In the genomic region with DNA sequence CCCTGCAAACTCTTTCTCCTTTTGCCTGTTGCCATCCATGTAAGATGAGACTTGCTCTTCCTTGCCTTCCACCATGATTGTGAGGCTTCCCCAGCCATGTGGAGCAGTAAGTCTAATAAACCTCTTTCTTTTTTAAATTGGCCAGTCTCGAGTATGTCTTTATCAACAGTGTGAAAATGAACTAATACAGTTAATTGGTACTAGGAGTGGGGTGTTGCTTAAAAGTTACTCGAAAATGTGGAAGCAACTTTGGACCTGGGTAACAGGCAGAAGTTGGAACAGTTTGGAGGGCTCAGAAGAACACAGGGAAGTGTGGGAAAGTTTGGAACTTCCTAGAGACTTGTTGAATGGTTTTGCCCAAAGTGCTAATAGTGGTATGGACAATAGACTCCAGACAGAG, we compare ENCODE assay signal across 38 cellular contexts.
"Had no signal": no experiment of that assay in that cellular context is flagged by ENCODE, and none has a peak within 500 bp of the region (broad histone marks: within the 10 kb centered on the region; RNA-seq: fewer than 3 reads in every experiment).

No MANE protein-coding gene starts in this region.

- H3K4me3 Mint-ChIP-seq: activated naive CD4-positive, alpha-beta T cell treated with anti-CD3 and anti-CD28 coated beads for 36 hours; activated naive CD4-positive, alpha-beta T cell treated with anti-CD3 and anti-CD28 coated beads, Interleukin-2, amount 10 ng/mL, durations not matched to agents 7 days and 5 days; activated naive CD4-positive, alpha-beta T cell treated with anti-CD3 and anti-CD28 coated beads, Interleukin-2, amount 50 U/mL, for 24 hours; activated naive CD8-positive, alpha-beta T cell; activated naive CD8-positive, alpha-beta T cell treated with anti-CD3 and anti-CD28 coated beads for 36 hours; activated naive CD8-positive, alpha-beta T cell treated with anti-CD3 and anti-CD28 coated beads, Interleukin-2, amount 10 ng/mL, durations not matched to agents 7 days and 5 days; activated naive CD8-positive, alpha-beta T cell treated with anti-CD3 and anti-CD28 coated beads, Interleukin-2, amount 50 U/mL, for 24 hours; activated T-cell treated with anti-CD3 and anti-CD28 coated beads, Interleukin-2, amount 50 U/mL, for 24 hours; activated T-cell treated with anti-CD3 and anti-CD28 coated beads, Interleukin-2, amount 50 U/mL, for 4 hours; activated T-cell treated with anti-CD3 and anti-CD28 coated beads, Interleukin-2, amount 50 U/mL, for 72 hours; activated T-helper 1 cell treated with anti-CD3 and anti-CD28 coated beads, Interleukin-12 subunit alpha, Interleukin-12 subunit beta, Interleukin-2, Interleukin-4 antibody, amounts not matched to agents 30 ng/mL and 10 ng/mL and 1 ng/mL, durations not matched to agents 14 hours and 24 hours and 36 hours; activated T-helper 17 cell treated with anti-CD3 and anti-CD28 coated beads, Interleukin-2, amount 50 U/mL, for 72 hours; brain; central memory CD8-positive, alpha-beta T cell had no signal

- H3K27me3 Mint-ChIP-seq: activated naive CD4-positive, alpha-beta T cell treated with anti-CD3 and anti-CD28 coated beads, Interleukin-2, amount 10 ng/mL, durations not matched to agents 7 days and 5 days; activated naive CD4-positive, alpha-beta T cell treated with anti-CD3 and anti-CD28 coated beads, Interleukin-2, amount 50 U/mL, for 24 hours; activated naive CD8-positive, alpha-beta T cell; activated naive CD8-positive, alpha-beta T cell treated with anti-CD3 and anti-CD28 coated beads for 36 hours; activated naive CD8-positive, alpha-beta T cell treated with anti-CD3 and anti-CD28 coated beads, Interleukin-2, amount 10 ng/mL, durations not matched to agents 7 days and 5 days; activated naive CD8-positive, alpha-beta T cell treated with anti-CD3 and anti-CD28 coated beads, Interleukin-2, amount 50 U/mL, for 24 hours; activated T-cell treated with anti-CD3 and anti-CD28 coated beads, Interleukin-2, amount 50 U/mL, for 24 hours; activated T-helper 17 cell treated with anti-CD3 and anti-CD28 coated beads, Interleukin-2, amount 50 U/mL, for 72 hours; central memory CD8-positive, alpha-beta T cell had no signal

- H3K9me3 ChIP-seq: adrenal gland had no signal

- H3K27ac Mint-ChIP-seq: activated naive CD4-positive, alpha-beta T cell treated with anti-CD3 and anti-CD28 coated beads for 36 hours; activated naive CD4-positive, alpha-beta T cell treated with anti-CD3 and anti-CD28 coated beads, Interleukin-2, amount 10 ng/mL, durations not matched to agents 7 days and 5 days; activated naive CD4-positive, alpha-beta T cell treated with anti-CD3 and anti-CD28 coated beads, Interleukin-2, amount 50 U/mL, for 24 hours; activated naive CD4-positive, alpha-beta T cell treated with anti-CD3 and anti-CD28 coated beads, Interleukin-2, amount 50 U/mL, for 72 hours; activated naive CD8-positive, alpha-beta T cell; activated naive CD8-positive, alpha-beta T cell treated with anti-CD3 and anti-CD28 coated beads for 36 hours; activated naive CD8-positive, alpha-beta T cell treated with anti-CD3 and anti-CD28 coated beads, Interleukin-2, amount 10 ng/mL, durations not matched to agents 7 days and 5 days; activated naive CD8-positive, alpha-beta T cell treated with anti-CD3 and anti-CD28 coated beads, Interleukin-2, amount 50 U/mL, for 24 hours; activated T-cell treated with anti-CD3 and anti-CD28 coated beads, Interleukin-2, amount 50 U/mL, for 24 hours; activated T-cell treated with anti-CD3 and anti-CD28 coated beads, Interleukin-2, amount 50 U/mL, for 72 hours; activated T-helper 1 cell treated with anti-CD3 and anti-CD28 coated beads, Interleukin-12 subunit alpha, Interleukin-12 subunit beta, Interleukin-2, Interleukin-4 antibody, amounts not matched to agents 30 ng/mL and 10 ng/mL and 1 ng/mL, durations not matched to agents 14 hours and 24 hours and 36 hours; activated T-helper 17 cell treated with anti-CD3 and anti-CD28 coated beads, Interleukin-2, amount 50 U/mL, for 72 hours; activated T-helper 2 cell treated with anti-CD3 and anti-CD28 coated beads, Interferon-gamma antibody, Interleukin-2, Interleukin-4, amounts not matched to agents 10 μg/mL and 5 μg/mL and 100 μg/mL, durations not matched to agents 14 hours and 24 hours and 36 hours; brain had no signal

- ATAC-seq: activated naive CD4-positive, alpha-beta T cell treated with anti-CD3 and anti-CD28 coated beads, Interleukin-2, amount 50 U/mL, for 72 hours; activated naive CD8-positive, alpha-beta T cell treated with anti-CD3 and anti-CD28 coated beads, Interleukin-2, amount 50 U/mL, for 24 hours; activated T-cell treated with anti-CD3 and anti-CD28 coated beads, Interleukin-2, amount 50 U/mL, for 4 hours; activated T-cell treated with anti-CD3 and anti-CD28 coated beads, Interleukin-2, amount 50 U/mL, for 72 hours; activated T-helper 17 cell treated with anti-CD3 and anti-CD28 coated beads, Interleukin-2, amount 50 U/mL, for 72 hours; body of pancreas had no signal

- FAIRE-seq: astrocyte had no signal

- H3K4me1 Mint-ChIP-seq: activated naive CD4-positive, alpha-beta T cell treated with anti-CD3 and anti-CD28 coated beads, Interleukin-2, amount 10 ng/mL, durations not matched to agents 7 days and 5 days; activated naive CD4-positive, alpha-beta T cell treated with anti-CD3 and anti-CD28 coated beads, Interleukin-2, amount 50 U/mL, for 24 hours; activated naive CD8-positive, alpha-beta T cell treated with anti-CD3 and anti-CD28 coated beads for 36 hours; activated naive CD8-positive, alpha-beta T cell treated with anti-CD3 and anti-CD28 coated beads, Interleukin-2, amount 10 ng/mL, durations not matched to agents 7 days and 5 days; activated naive CD8-positive, alpha-beta T cell treated with anti-CD3 and anti-CD28 coated beads, Interleukin-2, amount 50 U/mL, for 24 hours; activated T-helper 17 cell treated with anti-CD3 and anti-CD28 coated beads, Interleukin-2, amount 50 U/mL, for 72 hours; brain; central memory CD8-positive, alpha-beta T cell had no signal

- H3K36me3 ChIP-seq: adrenal gland, ascending aorta, brain microvascular endothelial cell, breast epithelium, cardiac muscle cell had no signal

- H3K4me1 ChIP-seq: adrenal gland, ascending aorta, body of pancreas, breast epithelium had no signal

- H3K36me3 Mint-ChIP-seq: activated naive CD4-positive, alpha-beta T cell treated with anti-CD3 and anti-CD28 coated beads, Interleukin-2, amount 10 ng/mL, durations not matched to agents 7 days and 5 days; activated naive CD4-positive, alpha-beta T cell treated with anti-CD3 and anti-CD28 coated beads, Interleukin-2, amount 50 U/mL, for 24 hours; activated naive CD8-positive, alpha-beta T cell; activated naive CD8-positive, alpha-beta T cell treated with anti-CD3 and anti-CD28 coated beads for 36 hours; activated naive CD8-positive, alpha-beta T cell treated with anti-CD3 and anti-CD28 coated beads, Interleukin-2, amount 10 ng/mL, durations not matched to agents 7 days and 5 days; brain had no signal

- DNase-seq: activated effector memory CD4-positive, alpha-beta T cell treated with anti-CD3 and anti-CD28 coated beads, Interleukin-2, amount 50 U/mL, for 16 hours; activated effector memory CD4-positive, alpha-beta T cell treated with Interleukin-2 at 50 U/mL for 16 hours; activated gamma-delta T cell; activated gamma-delta T cell treated with Interleukin-2 at 50 U/mL for 16 hours; activated naive CD4-positive, alpha-beta T cell; activated naive CD4-positive, alpha-beta T cell treated with anti-CD3 and anti-CD28 coated beads for 36 hours; activated naive CD4-positive, alpha-beta T cell treated with anti-CD3 and anti-CD28 coated beads, Interleukin-2, amount 10 ng/mL, durations not matched to agents 7 days and 5 days; activated naive CD4-positive, alpha-beta T cell treated with anti-CD3 and anti-CD28 coated beads, Interleukin-2, amount 50 U/mL, for 16 hours; activated naive CD4-positive, alpha-beta T cell treated with Interleukin-2 at 50 U/mL for 16 hours; activated naive CD8-positive, alpha-beta T cell treated with anti-CD3 and anti-CD28 coated beads for 36 hours; activated naive CD8-positive, alpha-beta T cell treated with anti-CD3 and anti-CD28 coated beads, Interleukin-2, amount 10 ng/mL, durations not matched to agents 7 days and 5 days; activated naive CD8-positive, alpha-beta T cell treated with anti-CD3 and anti-CD28 coated beads, Interleukin-2, amount 50 U/mL, for 24 hours; activated T-cell treated with anti-CD3 and anti-CD28 coated beads, Interleukin-2, amount 50 U/mL, for 1 hour; activated T-cell treated with anti-CD3 and anti-CD28 coated beads, Interleukin-2, amount 50 U/mL, for 24 hours; activated T-cell treated with anti-CD3 and anti-CD28 coated beads, Interleukin-2, amount 50 U/mL, for 4 hours; activated T-cell treated with anti-CD3 and anti-CD28 coated beads, Interleukin-2, amount 50 U/mL, for 48 hours; activated T-cell treated with anti-CD3 and anti-CD28 coated beads, Interleukin-2, amount 50 U/mL, for 72 hours; adrenal gland; amniotic stem cell; amygdala; anterior cingulate cortex; body of pancreas; brain microvascular endothelial cell; caudate nucleus; central memory CD4-positive, alpha-beta T cell; cerebellar nuclear complex had no signal

- H3K27ac ChIP-seq: adrenal gland, ascending aorta, body of pancreas, brain microvascular endothelial cell, breast epithelium, cardiac muscle cell had no signal

- H3K27me3 ChIP-seq: adrenal gland, ascending aorta, body of pancreas, brain microvascular endothelial cell, breast epithelium, cardiac muscle cell had no signal

- H3K4me3 ChIP-seq: adrenal gland, ascending aorta, body of pancreas, breast epithelium, cardiac muscle cell had no signal
